ENCODE assay signal across 17 cellular contexts in the genomic region with DNA sequence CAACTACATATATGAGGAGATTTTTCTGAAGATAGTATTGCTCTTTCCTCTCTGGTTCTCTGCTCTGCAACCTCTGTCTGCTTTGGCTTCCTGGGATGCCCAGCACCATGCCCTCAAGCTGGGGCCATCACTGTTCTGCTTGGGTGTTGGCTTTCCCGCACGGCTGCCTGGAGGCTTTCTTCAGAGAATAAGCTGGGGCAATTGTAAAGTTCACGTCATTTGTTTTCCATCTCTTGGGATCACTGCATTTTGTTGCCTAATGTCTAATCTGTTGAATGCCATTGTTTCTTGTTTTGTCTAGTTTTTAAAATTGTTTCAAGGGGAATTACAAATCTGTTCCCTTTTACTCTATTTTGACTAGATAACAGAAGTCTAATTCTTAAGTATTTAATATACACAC.
DNase-seq lines count a peak whose midpoint lies in the region; ATAC-seq and TF ChIP-seq lines count a peak whose summit lies in the region.
"Had no signal": no experiment of that assay in that cellular context is flagged by ENCODE, and none has a peak within 500 bp of the region (broad histone marks: within the 10 kb centered on the region; RNA-seq: fewer than 3 reads in every experiment).

No MANE protein-coding gene starts in this region.

- H3K4me3 ChIP-seq in gastroesophageal sphincter (no peak overlapping the region), muscle layer of duodenum (ENCODE audit: low read depth in 1 of 2, low read length in 2 of 2) (no peak overlapping the region), esophagus muscularis mucosa (no peak overlapping the region)
- H3K4me3 ChIP-seq: GM12878 had no signal

- ATAC-seq in Right ventricle myocardium superior (ENCODE audit: poor library complexity) (peak; percentile 68), gastroesophageal sphincter (peak; percentile 34), left lobe of liver (no peak)
- ATAC-seq: GM12878, HepG2 had no signal

- TF ChIP-seq CTCF in gastroesophageal sphincter (IDR thresholded peaks at IDR 0.05): no peak
- TF ChIP-seq CTCF in esophagus muscularis mucosa (IDR thresholded peaks at IDR 0.05): no peak

- DNase-seq in Right ventricle myocardium superior (peak; percentile 47), cardiac septum (ENCODE audit: low spot score) (no peak), left lobe of liver (ENCODE audit: low spot score) (no peak), kidney tubule cell (ENCODE audit: low spot score) (no peak), esophagus muscularis mucosa (ENCODE audit: extremely low spot score) (no peak)
- DNase-seq in activated CD8-positive, alpha-beta memory T cell treated with anti-CD3 and anti-CD28 coated beads, Interleukin-2, amount 50 U/mL, for 4 hours: no peak
- DNase-seq: C1 segment of cervical spinal cord, DND-41, KG1, NCI-H1436, NCI-H2029, NCI-H2171 had no signal

- intact Hi-C loops in Right ventricle myocardium superior (cut with DNase I) (no loop called here), cardiac septum (cut with DNase I) (no loop called here), esophagus muscularis mucosa (cut with DNase I) (no loop called here)

- no peaks in the 10 kb centered on the region for H3K27me3 ChIP-seq in gastroesophageal sphincter
- H3K27me3 ChIP-seq in muscle layer of duodenum (ENCODE audit: low read depth, low read length): no peaks in the 10 kb centered on the region
- no peaks in the 10 kb centered on the region for H3K27me3 ChIP-seq in esophagus muscularis mucosa

- no peaks in the 10 kb centered on the region for H3K36me3 ChIP-seq in gastroesophageal sphincter
- no peaks in the 10 kb centered on the region for H3K36me3 ChIP-seq in muscle layer of duodenum (ENCODE audit: control insufficient read depth in 1 of 2, insufficient read depth in 2 of 2, low read length in 2 of 2)
- no peaks in the 10 kb centered on the region for H3K36me3 ChIP-seq in esophagus muscularis mucosa

- H3K9me3 ChIP-seq in gastroesophageal sphincter (no peaks in the 10 kb centered on the region), muscle layer of duodenum (ENCODE audit: control insufficient read depth in 1 of 2, low read length in 2 of 2) (no peaks in the 10 kb centered on the region), esophagus muscularis mucosa (no peaks in the 10 kb centered on the region)

- TF ChIP-seq EP300 in gastroesophageal sphincter (IDR thresholded peaks at IDR 0.05) (no peak), esophagus muscularis mucosa (IDR thresholded peaks at IDR 0.05) (no peak)

- TF ChIP-seq POLR2A in gastroesophageal sphincter (IDR thresholded peaks at IDR 0.05) (no peak), esophagus muscularis mucosa (IDR thresholded peaks at IDR 0.05; ENCODE audit: low read depth) (no peak)

- WGBS in gastroesophageal sphincter (ENCODE audit: low coverage in 1 of 2), 2 donors: 69 to 80% methylated on average over 3 of the region's 3 CpGs
- 71% methylated on average over 3 of the region's 3 CpGs for WGBS in esophagus muscularis mucosa

- H3K27ac ChIP-seq in gastroesophageal sphincter (no peak overlapping the region), muscle layer of duodenum (ENCODE audit: low read length) (peak overlapping the region; percentile 16), esophagus muscularis mucosa (replicated peaks in 1 of 4) (no peak overlapping the region)
- H3K27ac ChIP-seq: RWPE1 had no signal

- no peaks in the 10 kb centered on the region for H3K4me1 ChIP-seq in gastroesophageal sphincter
- no peaks in the 10 kb centered on the region for H3K4me1 ChIP-seq in muscle layer of duodenum (ENCODE audit: control insufficient read depth in 1 of 2, insufficient read depth in 2 of 2, low read length in 2 of 2)
- H3K4me1 ChIP-seq in esophagus muscularis mucosa: peaks cover 0 to 12% (median 0%) of the 10 kb centered on the region in 4 donors
